Comparison of ENCODE assay signal across 8 cellular contexts in genomic region chr5:134738963-134739661, GRCh38.
DNase-seq lines count a peak whose midpoint lies in the region; ATAC-seq and TF ChIP-seq lines count a peak whose summit lies in the region.

No MANE protein-coding gene starts in this region.

- peaks cover 6% of the 10 kb centered on the region for H3K36me3 Mint-ChIP-seq in stimulated activated memory B cell treated with anti-CD40 and anti-IgM and Interleukin-4, amounts not matched to agents 10 μg/mL and 1 μg/mL and 100 μg/mL, for 72 hours

- no peaks in the 10 kb centered on the region for H3K9me3 Mint-ChIP-seq in stimulated activated memory B cell treated with anti-CD40 and anti-IgM and Interleukin-4, amounts not matched to agents 10 μg/mL and 1 μg/mL and 100 μg/mL, for 72 hours

- peak; percentile 42 for ATAC-seq in stimulated activated memory B cell treated with anti-CD40 and anti-IgM and Interleukin-4, amounts not matched to agents 10 μg/mL and 1 μg/mL and 100 μg/mL, for 72 hours
- no peak for ATAC-seq in GM19035 (IDR thresholded peaks at IDR 0.05; ENCODE audit: unreplicated experiment)

- TF ChIP-seq CTCF in LNCAP (IDR thresholded peaks at IDR 0.05): peak; percentile 58

- H3K27me3 Mint-ChIP-seq in stimulated activated memory B cell treated with anti-CD40 and anti-IgM and Interleukin-4, amounts not matched to agents 10 μg/mL and 1 μg/mL and 100 μg/mL, for 72 hours: no peaks in the 10 kb centered on the region

- peak; percentile 12 for DNase-seq in NCI-H2107 treated with DMSO at 0.1 percent for 48 hours (lab: John Stamatoyannopoulos, UW; ENCODE audit: unreplicated experiment)
- no peak for DNase-seq in NCI-H2107 (lab: John Stamatoyannopoulos, UW)
- peak; percentile 6 for DNase-seq in T follicular helper cell (ENCODE audit: low read depth)
- peak; percentile 59 for DNase-seq in cerebellar cortex (ENCODE audit: low spot score)
- peak; percentile 10 for DNase-seq in kidney glomerular epithelial cell (lab: John Stamatoyannopoulos, UW)

- H3K4me1 Mint-ChIP-seq in stimulated activated memory B cell treated with anti-CD40 and anti-IgM and Interleukin-4, amounts not matched to agents 10 μg/mL and 1 μg/mL and 100 μg/mL, for 72 hours: peaks cover 27% of the 10 kb centered on the region

- peak overlapping the region; percentile 89 for H3K27ac Mint-ChIP-seq in stimulated activated memory B cell treated with anti-CD40 and anti-IgM and Interleukin-4, amounts not matched to agents 10 μg/mL and 1 μg/mL and 100 μg/mL, for 72 hours

- H3K4me3 Mint-ChIP-seq in stimulated activated memory B cell treated with anti-CD40 and anti-IgM and Interleukin-4, amounts not matched to agents 10 μg/mL and 1 μg/mL and 100 μg/mL, for 72 hours: peak overlapping the region; percentile 94
